11 cellular contexts compared by ENCODE assay signal in genomic region chr12:109458086-109458485, GRCh38. TPM values are rescaled to one million over a fixed set of nuclear protein-coding genes. Genes with fewer than 3 reads are reported as not detected.
DNase-seq lines count a peak whose midpoint lies in the region; ATAC-seq and TF ChIP-seq lines count a peak whose summit lies in the region.
"Had no signal": no experiment of that assay in that cellular context is flagged by ENCODE, and none has a peak within 500 bp of the region (broad histone marks: within the 10 kb centered on the region; RNA-seq: fewer than 3 reads in every experiment).

No MANE protein-coding gene starts in this region.

- peak overlapping the region; percentile 68 for H3K27ac Mint-ChIP-seq in T-helper 2 cell treated with Interferon-gamma antibody and Interleukin-4, amounts not matched to agents 5 μg/mL and 100 μg/mL, for 36 hours
- H3K27ac Mint-ChIP-seq in immature natural killer cell, result peak overlapping the region; percentile 85 to 98 (median 96)

- H3K9me2 ChIP-seq in Karpas-422 (replicated peaks; ENCODE audit: insufficient read depth, low read length), result no peaks in the 10 kb centered on the region

- peaks cover 43% of the 10 kb centered on the region for H3K79me2 ChIP-seq in Karpas-422 (ENCODE audit: low read length)

- no peaks in the 10 kb centered on the region for H3K9me3 Mint-ChIP-seq in T-helper 2 cell treated with Interferon-gamma antibody and Interleukin-4, amounts not matched to agents 5 μg/mL and 100 μg/mL, for 36 hours
- no peaks in the 10 kb centered on the region for H3K9me3 Mint-ChIP-seq in immature natural killer cell

- H3K36me3 ChIP-seq in Karpas-422 (ENCODE audit: insufficient read depth, low read length), result peaks cover 22% of the 10 kb centered on the region; the same call in 1 of the 2 replicates

- H3K4me1 Mint-ChIP-seq in T-helper 2 cell treated with Interferon-gamma antibody and Interleukin-4, amounts not matched to agents 5 μg/mL and 100 μg/mL, for 36 hours (ENCODE audit: low read depth), result peaks cover 21% of the 10 kb centered on the region
- H3K4me1 Mint-ChIP-seq in immature natural killer cell, result peaks cover 93 to 99% of the 10 kb centered on the region in 2 donors

- H3K36me3 Mint-ChIP-seq in T-helper 2 cell treated with Interferon-gamma antibody and Interleukin-4, amounts not matched to agents 5 μg/mL and 100 μg/mL, for 36 hours (ENCODE audit: low read depth), result peaks cover 37% of the 10 kb centered on the region
- peaks cover 30 to 57% (median 51%) of the 10 kb centered on the region in 3 donors for H3K36me3 Mint-ChIP-seq in immature natural killer cell

- H3K4me3 Mint-ChIP-seq in T-helper 2 cell treated with Interferon-gamma antibody and Interleukin-4, amounts not matched to agents 5 μg/mL and 100 μg/mL, for 36 hours, result no peak overlapping the region
- peak overlapping the region; percentile 67 to 85 (median 80) for H3K4me3 Mint-ChIP-seq in immature natural killer cell

- no peak overlapping the region for H3K9ac ChIP-seq in Karpas-422 (ENCODE audit: low read length)

- no peak for DNase-seq in T-helper 2 cell treated with Interferon-gamma antibody and Interleukin-4, amounts not matched to agents 5 μg/mL and 100 μg/mL, for 36 hours (ENCODE audit: low spot score)
- DNase-seq in T-helper 2 cell (no peak), astrocyte of the spinal cord (ENCODE audit: low read depth, low spot score) (peak; percentile 66), immature natural killer cell (no peak), substantia nigra (lab: John Stamatoyannopoulos, UW) (no peak), Karpas-422 (no peak)
- DNase-seq: OCI-M1; stimulated activated naive CD4-positive, alpha-beta T cell treated with Interleukin-2 at 50 U/mL for 16 hours had no signal

- H3K4me3 ChIP-seq in astrocyte of the spinal cord (ENCODE audit: low read depth, low read length), result no peak overlapping the region
- no peak overlapping the region for H3K4me3 ChIP-seq in Karpas-422 (ENCODE audit: low read length)
- H3K4me3 ChIP-seq: A549 had no signal

- in situ Hi-C loops in astrocyte of the spinal cord (cut with HindIII; ENCODE audit: low sequenced_read_pairs), result no loop called here

- H3K4me1 ChIP-seq in Karpas-422 (ENCODE audit: low read length), result peaks cover 13% of the 10 kb centered on the region

- no peaks in the 10 kb centered on the region for H4K20me1 ChIP-seq in Karpas-422 (ENCODE audit: insufficient read depth, low read depth, low read length)

- no peak for TF ChIP-seq CTCF in astrocyte of the spinal cord (IDR thresholded peaks at IDR 0.05; ENCODE audit: low read depth, low read length)

- peak overlapping the region; percentile 88 for H3K27ac ChIP-seq in substantia nigra (ENCODE audit: low read depth, low read length, poor library complexity, severe bottlenecking)
- H3K27ac ChIP-seq in Karpas-422 (ENCODE audit: low read length), result no peak overlapping the region
- H3K27ac ChIP-seq: A549 had no signal

- no peak overlapping the region for H3K4me2 ChIP-seq in Karpas-422 (ENCODE audit: low read depth, low read length, poor library complexity, severe bottlenecking)
- H3K4me2 ChIP-seq: A549 had no signal

- H2AFZ ChIP-seq in Karpas-422 (ENCODE audit: low read length), result no peak overlapping the region

- H3K9me3 ChIP-seq in Karpas-422 (ENCODE audit: low read length), result no peaks in the 10 kb centered on the region
- H3K9me3 ChIP-seq: A549 had no signal

- H3K27me3 Mint-ChIP-seq in T-helper 2 cell treated with Interferon-gamma antibody and Interleukin-4, amounts not matched to agents 5 μg/mL and 100 μg/mL, for 36 hours (ENCODE audit: low read depth), result no peaks in the 10 kb centered on the region
- H3K27me3 Mint-ChIP-seq in immature natural killer cell (ENCODE audit: low read depth in 3 of 3), result peaks cover 3 to 5% (median 4%) of the 10 kb centered on the region in 3 donors

- no peaks in the 10 kb centered on the region for H3K27me3 ChIP-seq in Karpas-422 (ENCODE audit: low read length)

- ATAC-seq in GM18520 (IDR thresholded peaks at IDR 0.05; ENCODE audit: unreplicated experiment), result no peak
- no peak for ATAC-seq in GM19467 (IDR thresholded peaks at IDR 0.05; ENCODE audit: unreplicated experiment)
- ATAC-seq: A549 had no signal

RNA-seq across cellular contexts. Expression of gene KCTD10, which starts 19.0 kb away (rescaled TPM):
- 100 to 1,000 TPM in 2 of 3 donors, 10 to 100 TPM in 1; 59.7 to 204 (median 127) TPM for polyA plus RNA-seq in immature natural killer cell
- total RNA-seq in Karpas-422 (2014; rRNA removed; shearing (Covaris generic); ENCODE audit: low replicate concordance), result 24.4 and 29.4 TPM in 2 replicates

RNA-seq across cellular contexts. Expression of gene UBE3B, which starts 19.3 kb away (rescaled TPM):
- 10 to 100 TPM; 25.3 to 41.2 (median 34.2) TPM for polyA plus RNA-seq in immature natural killer cell
- 18.5 and 23.7 TPM in 2 replicates for total RNA-seq in Karpas-422 (2014; rRNA removed; shearing (Covaris generic); ENCODE audit: low replicate concordance)
